16 cellular contexts compared by ENCODE assay signal in the genomic region with DNA sequence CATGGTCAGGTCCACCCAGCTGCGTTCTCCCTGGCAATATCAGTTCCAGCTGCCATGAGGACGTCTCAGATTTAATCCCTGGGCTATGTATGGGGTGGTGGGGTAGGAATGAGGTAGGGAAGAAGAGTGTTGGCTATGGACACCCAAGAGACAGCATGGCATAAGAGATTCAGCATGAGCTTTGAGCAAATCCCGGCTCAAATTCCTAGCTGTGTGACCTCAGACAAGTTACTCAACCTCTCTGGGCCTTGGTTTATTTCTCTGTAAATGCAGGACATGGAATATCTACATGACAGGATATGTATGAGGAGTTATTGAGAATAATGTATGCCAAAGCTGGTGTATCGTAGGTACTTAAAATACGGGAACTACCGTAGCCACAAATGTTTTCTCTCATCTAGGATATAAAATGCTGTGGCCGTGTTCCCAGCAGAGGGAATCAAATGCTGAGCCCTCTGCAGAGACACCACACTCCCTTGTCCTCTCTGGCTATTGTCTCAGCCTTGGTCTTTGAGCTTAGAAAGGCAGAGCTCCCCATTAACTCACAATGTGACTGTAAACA. TPM values are rescaled to one million over a fixed set of nuclear protein-coding genes. Genes with fewer than 3 reads are reported as not detected.
"Had no signal": no experiment of that assay in that cellular context is flagged by ENCODE, and none has a peak within 500 bp of the region (broad histone marks: within the 10 kb centered on the region; RNA-seq: fewer than 3 reads in every experiment).

No MANE protein-coding gene starts in this region.

- H3K36me3 Mint-ChIP-seq: natural killer cell had no signal

- H3K36me3 ChIP-seq: ascending aorta, gastrocnemius medialis, left lung, prostate gland had no signal

- H3K27me3 ChIP-seq: ascending aorta had no signal

- DNase-seq: activated CD4-positive, alpha-beta T cell treated with anti-CD3 and anti-CD28 coated beads, Interleukin-2, amount 10 ng/mL, durations not matched to agents 7 days and 5 days; activated CD8-positive, alpha-beta memory T cell treated with anti-CD3 and anti-CD28 coated beads, Interleukin-2, amount 50 U/mL, for 48 hours; activated naive CD4-positive, alpha-beta T cell treated with Interleukin-2 at 50 U/mL for 16 hours; activated naive CD8-positive, alpha-beta T cell treated with anti-CD3 and anti-CD28 coated beads, Interleukin-2, amount 50 U/mL, for 24 hours; gastrocnemius medialis; left lung; mammary epithelial cell; natural killer cell; right cardiac atrium; stimulated activated CD4-positive, alpha-beta T cell treated with anti-CD3 and anti-CD28 coated beads, Interleukin-1b, Interleukin-23, amount 100 ng/mL, for 48 hours had no signal

- H3K4me1 ChIP-seq: ascending aorta, gastrocnemius medialis, left lung, prostate gland had no signal

- H3K4me3 ChIP-seq: ascending aorta, gastrocnemius medialis, left lung, prostate gland had no signal

- H3K27ac ChIP-seq: ascending aorta, gastrocnemius medialis, left lung, prostate gland had no signal

- H3K27ac Mint-ChIP-seq: activated CD4-positive, alpha-beta T cell treated with anti-CD3 and anti-CD28 coated beads, Interleukin-2, amount 10 ng/mL, durations not matched to agents 7 days and 5 days; natural killer cell had no signal

- H3K4me1 Mint-ChIP-seq: natural killer cell had no signal

- H3K9me3 Mint-ChIP-seq: activated CD4-positive, alpha-beta T cell treated with anti-CD3 and anti-CD28 coated beads, Interleukin-2, amount 10 ng/mL, durations not matched to agents 7 days and 5 days; activated naive CD8-positive, alpha-beta T cell treated with anti-CD3 and anti-CD28 coated beads, Interleukin-2, amount 50 U/mL, for 24 hours; natural killer cell had no signal

- H3K4me3 Mint-ChIP-seq: activated CD4-positive, alpha-beta T cell treated with anti-CD3 and anti-CD28 coated beads, Interleukin-2, amount 10 ng/mL, durations not matched to agents 7 days and 5 days; activated naive CD8-positive, alpha-beta T cell treated with anti-CD3 and anti-CD28 coated beads, Interleukin-2, amount 50 U/mL, for 24 hours; natural killer cell had no signal

- H3K9me3 ChIP-seq: ascending aorta, gastrocnemius medialis, left lung, prostate gland had no signal

- ATAC-seq: activated naive CD8-positive, alpha-beta T cell treated with anti-CD3 and anti-CD28 coated beads, Interleukin-2, amount 50 U/mL, for 24 hours; gastrocnemius medialis; left lung; natural killer cell; right cardiac atrium had no signal

RNA-seq across cellular contexts. Expression of gene LHX1, which starts 17.8 kb away (rescaled TPM):
- total RNA-seq: activated CD4-positive, alpha-beta T cell treated with anti-CD3 and anti-CD28 coated beads, Interleukin-2, amount 10 ng/mL, durations not matched to agents 7 days and 5 days; ascending aorta; bronchial epithelial cell; dermis microvascular lymphatic vessel endothelial cell; gastrocnemius medialis; left lung; mammary epithelial cell; natural killer cell; osteoblast; prostate gland; right cardiac atrium had no signal
- polyA plus RNA-seq: mammary epithelial cell, right cardiac atrium, urinary bladder had no signal
